ENCODE assay signal across 23 cellular contexts in genomic region chr10:29048506-29048905, GRCh38.
"Had no signal": no experiment of that assay in that cellular context is flagged by ENCODE, and none has a peak within 500 bp of the region (broad histone marks: within the 10 kb centered on the region; RNA-seq: fewer than 3 reads in every experiment).

No MANE protein-coding gene starts in this region.

- H3K27me3 ChIP-seq: colonic mucosa, gastrocnemius medialis had no signal

- H3K27ac ChIP-seq: colonic mucosa, coronary artery, dorsolateral prefrontal cortex, epithelial cell of prostate, esophagus muscularis mucosa, esophagus squamous epithelium, foreskin keratinocyte, gastrocnemius medialis, gastroesophageal sphincter, heart left ventricle had no signal

- H3K27me3 Mint-ChIP-seq: effector memory CD8-positive, alpha-beta T cell had no signal

- H3K9me3 ChIP-seq: colonic mucosa, esophagus muscularis mucosa, esophagus squamous epithelium, gastrocnemius medialis, gastroesophageal sphincter, heart left ventricle had no signal

- H3K9me3 Mint-ChIP-seq: dendritic cell treated with granulocyte-macrophage colony-stimulating factor and Interleukin-4, amounts not matched to agents 40 ng/mL and 50 ng/mL, for 4 days had no signal

- H3K4me1 ChIP-seq: colonic mucosa, esophagus muscularis mucosa, esophagus squamous epithelium, foreskin keratinocyte, gastrocnemius medialis, gastroesophageal sphincter, heart left ventricle had no signal

- H3K4me3 Mint-ChIP-seq: dendritic cell treated with granulocyte-macrophage colony-stimulating factor and Interleukin-4, amounts not matched to agents 40 ng/mL and 50 ng/mL, for 4 days; effector memory CD8-positive, alpha-beta T cell; endodermal cell had no signal

- H3K36me3 ChIP-seq: colonic mucosa, esophagus muscularis mucosa, esophagus squamous epithelium, gastrocnemius medialis, gastroesophageal sphincter, heart left ventricle had no signal

- DNase-seq: colonic mucosa; cortex of kidney; dermis blood vessel endothelial cell; dorsolateral prefrontal cortex; effector CD4-positive, alpha-beta T cell; effector CD8-positive, alpha-beta T cell; effector memory CD4-positive, alpha-beta T cell; effector memory CD8-positive, alpha-beta T cell; endodermal cell; erythroblast; esophagus squamous epithelium; foreskin fibroblast; foreskin keratinocyte; gastrocnemius medialis; glutamatergic neuron; head of caudate nucleus; heart left ventricle had no signal

- H3K27ac Mint-ChIP-seq: dendritic cell treated with granulocyte-macrophage colony-stimulating factor and Interleukin-4, amounts not matched to agents 40 ng/mL and 50 ng/mL, for 4 days; effector memory CD8-positive, alpha-beta T cell; endodermal cell had no signal

- H3K4me3 ChIP-seq: colonic mucosa, coronary artery, dorsolateral prefrontal cortex, esophagus muscularis mucosa, esophagus squamous epithelium, gastrocnemius medialis, gastroesophageal sphincter, heart left ventricle had no signal

- ATAC-seq: effector memory CD8-positive, alpha-beta T cell; esophagus mucosa; foreskin keratinocyte; gastrocnemius medialis; gastroesophageal sphincter; heart left ventricle had no signal
